ENCODE assay signal across 9 cellular contexts in the genomic region with DNA sequence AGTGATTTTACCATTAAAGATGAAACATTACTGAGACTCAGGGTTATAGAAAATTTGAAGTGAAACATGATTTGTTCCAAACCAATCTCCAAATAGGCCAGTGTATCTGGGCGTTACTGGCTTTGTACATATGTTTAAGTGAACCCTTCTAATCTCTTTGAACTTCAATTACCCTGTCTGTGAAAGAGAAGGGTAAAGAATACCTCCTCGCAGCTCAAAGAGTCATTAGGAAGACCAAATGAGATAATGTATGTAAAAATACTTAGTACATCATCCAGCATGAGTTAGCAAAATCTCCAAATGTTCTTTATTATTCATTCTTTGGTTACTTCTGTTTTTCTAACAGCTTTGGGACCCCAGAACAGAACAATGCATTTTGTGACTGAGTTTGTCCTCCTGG. TPM values are rescaled to one million over a fixed set of nuclear protein-coding genes. Genes with fewer than 3 reads are reported as not detected.
"Had no signal": no experiment of that assay in that cellular context is flagged by ENCODE, and none has a peak within 500 bp of the region (broad histone marks: within the 10 kb centered on the region; RNA-seq: fewer than 3 reads in every experiment).

A gene with protein sequence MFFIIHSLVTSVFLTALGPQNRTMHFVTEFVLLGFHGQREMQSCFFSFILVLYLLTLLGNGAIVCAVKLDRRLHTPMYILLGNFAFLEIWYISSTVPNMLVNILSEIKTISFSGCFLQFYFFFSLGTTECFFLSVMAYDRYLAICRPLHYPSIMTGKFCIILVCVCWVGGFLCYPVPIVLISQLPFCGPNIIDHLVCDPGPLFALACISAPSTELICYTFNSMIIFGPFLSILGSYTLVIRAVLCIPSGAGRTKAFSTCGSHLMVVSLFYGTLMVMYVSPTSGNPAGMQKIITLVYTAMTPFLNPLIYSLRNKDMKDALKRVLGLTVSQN (plus strand): TSS at position 301 of the 400 bp plus-strand sequence. CDS start 0 bp downstream, at position 301.

- ATAC-seq: GM12878 had no signal

- FAIRE-seq: G401.6, GM12878, GM12891, GM12892, GM18507, GM19239 had no signal

- DNase-seq: GDM1, GF-D8 had no signal

- H3K4me3 ChIP-seq: GM12878 had no signal

RNA-seq across cellular contexts. Expression of the gene that starts here (rescaled TPM):
- total RNA-seq: G401, GM12878 had no signal
- polyA plus RNA-seq: GM12878 had no signal
